8 cellular contexts compared by ENCODE assay signal in genomic region chr3:14467723-14468620, GRCh38.
DNase-seq lines count a peak whose midpoint lies in the region; ATAC-seq, FAIRE-seq and TF ChIP-seq lines count a peak whose summit lies in the region.

No MANE protein-coding gene starts in this region.

- H3K27ac ChIP-seq in 22Rv1 (no peak overlapping the region), RWPE2 (ENCODE audit: poor library complexity, severe bottlenecking) (no peak overlapping the region), left ventricle myocardium inferior (replicated peaks) (peak overlapping the region; percentile 5), small intestine (ENCODE audit: low read depth in 1 of 2, low read length in 1 of 2) (no peak overlapping the region)

- ATAC-seq in RWPE2 (ENCODE audit: low read depth) (peak; percentile 40; the same call in 2 of the 3 replicates), HG03442 (IDR thresholded peaks at IDR 0.05; ENCODE audit: unreplicated experiment) (no peak)
- no peak for ATAC-seq in activated naive CD8-positive, alpha-beta T cell treated with anti-CD3 and anti-CD28 coated beads, Interleukin-2, amount 50 U/mL, for 24 hours

- intact Hi-C loops in left ventricle myocardium inferior (cut with micrococcal nuclease), result loop anchor here (5.0 kb wide), 1 partner anchor 206 kb away; no protein-coding TSS in a partner anchor

- peak; percentile 91 for TF ChIP-seq CTCF in 22Rv1 (IDR thresholded peaks at IDR 0.05)
- TF ChIP-seq CTCF in GM13976 (IDR thresholded peaks at IDR 0.05; ENCODE audit: borderline replicate concordance, control extremely low read depth, extremely low read depth, insufficient read depth, missing control alignments), result peak; percentile 91
- peak; percentile 90 for TF ChIP-seq CTCF in RWPE2 (IDR thresholded peaks at IDR 0.05; ENCODE audit: poor library complexity, severe bottlenecking)
- peak; percentile 92 for TF ChIP-seq CTCF in left ventricle myocardium inferior (IDR thresholded peaks at IDR 0.05; ENCODE audit: borderline replicate concordance)

- H3K9me3 ChIP-seq in RWPE2 (ENCODE audit: severe bottlenecking), result no peaks in the 10 kb centered on the region
- no peaks in the 10 kb centered on the region for H3K9me3 ChIP-seq in left ventricle myocardium inferior (replicated peaks)
- no peaks in the 10 kb centered on the region for H3K9me3 ChIP-seq in small intestine (ENCODE audit: control insufficient read depth, low read depth)

- H3K27ac Mint-ChIP-seq in activated naive CD8-positive, alpha-beta T cell treated with anti-CD3 and anti-CD28 coated beads, Interleukin-2, amount 50 U/mL, for 24 hours, result no peak overlapping the region

- in situ Hi-C loops in GM13976 (cut with MboI; ENCODE audit: low sequenced_read_pairs, unreplicated experiment), result no loop called here

- H3K4me1 ChIP-seq in RWPE2 (ENCODE audit: insufficient read depth, poor library complexity, severe bottlenecking) (peaks cover 6% of the 10 kb centered on the region), left ventricle myocardium inferior (peaks cover 35% of the 10 kb centered on the region), small intestine (ENCODE audit: control insufficient read depth in 2 of 2, insufficient read depth in 1 of 2, low read depth in 1 of 2, low read length in 1 of 2) (no peaks in the 10 kb centered on the region)

- no peaks in the 10 kb centered on the region for H3K27me3 Mint-ChIP-seq in activated naive CD8-positive, alpha-beta T cell treated with anti-CD3 and anti-CD28 coated beads, Interleukin-2, amount 50 U/mL, for 24 hours

- no peak overlapping the region for H3K4me3 ChIP-seq in RWPE2 (ENCODE audit: severe bottlenecking)
- no peak overlapping the region for H3K4me3 ChIP-seq in left ventricle myocardium inferior
- H3K4me3 ChIP-seq in small intestine (ENCODE audit: low read depth in 1 of 2, low read length in 2 of 2), result no peak overlapping the region

- H3K27me3 ChIP-seq in RWPE2 (ENCODE audit: insufficient read depth, poor library complexity, severe bottlenecking) (no peaks in the 10 kb centered on the region), left ventricle myocardium inferior (ENCODE audit: low read depth) (peaks cover 48% of the 10 kb centered on the region), small intestine (ENCODE audit: control insufficient read depth in 2 of 2, insufficient read depth in 2 of 2, low read length in 2 of 2) (no peaks in the 10 kb centered on the region)

- no peak overlapping the region for H3K4me3 Mint-ChIP-seq in activated naive CD8-positive, alpha-beta T cell treated with anti-CD3 and anti-CD28 coated beads, Interleukin-2, amount 50 U/mL, for 24 hours

- H3K36me3 ChIP-seq in RWPE2 (ENCODE audit: low read depth) (no peaks in the 10 kb centered on the region), left ventricle myocardium inferior (peaks cover 51% of the 10 kb centered on the region), small intestine (ENCODE audit: control insufficient read depth in 2 of 2, insufficient read depth in 2 of 2, low read length in 2 of 2) (peaks cover 12 to 31% of the 10 kb centered on the region in 2 donors)

- FAIRE-seq in small intestine (lab: Jason Lieb, UNC), result no peak

- no peaks in the 10 kb centered on the region for H3K9me3 Mint-ChIP-seq in activated naive CD8-positive, alpha-beta T cell treated with anti-CD3 and anti-CD28 coated beads, Interleukin-2, amount 50 U/mL, for 24 hours

- H3K4me1 Mint-ChIP-seq in activated naive CD8-positive, alpha-beta T cell treated with anti-CD3 and anti-CD28 coated beads, Interleukin-2, amount 50 U/mL, for 24 hours, result peaks cover 10% of the 10 kb centered on the region

- WGBS in small intestine, 3 donors, result 66 to 70% (median 67%) methylated on average over 18 of the region's 18 CpGs

- DNase-seq in GM13976 (ENCODE audit: low spot score), result peak; percentile 86
- DNase-seq in RWPE2 (ENCODE audit: low spot score), result no peak
- DNase-seq in activated naive CD8-positive, alpha-beta T cell treated with anti-CD3 and anti-CD28 coated beads, Interleukin-2, amount 50 U/mL, for 24 hours, result peak; percentile 44
- DNase-seq in left ventricle myocardium inferior, result no peak
- DNase-seq in small intestine, result peak; percentile 17
- DNase-seq in cerebellar nuclear complex (lab: John Stamatoyannopoulos, UW), result no peak

- peaks cover 21% of the 10 kb centered on the region for H3K36me3 Mint-ChIP-seq in activated naive CD8-positive, alpha-beta T cell treated with anti-CD3 and anti-CD28 coated beads, Interleukin-2, amount 50 U/mL, for 24 hours (ENCODE audit: low read depth)

Comparison
In these comparisons a context has a peak if more than half of its experiments do, and no peak if none do; other contexts are left out.
1. DNase-seq: peak in GM13976 (single experiment), activated naive CD8-positive, alpha-beta T cell treated with anti-CD3 and anti-CD28 coated beads, Interleukin-2, amount 50 U/mL, for 24 hours (single experiment) and small intestine (single experiment); none in RWPE2 (single experiment), left ventricle myocardium inferior (single experiment) and cerebellar nuclear complex (0 of 2).
2. Peak in every context shown above with its lines, with median percentiles within 50 percentile points of each other: CTCF ChIP-seq.